In the genomic region with DNA sequence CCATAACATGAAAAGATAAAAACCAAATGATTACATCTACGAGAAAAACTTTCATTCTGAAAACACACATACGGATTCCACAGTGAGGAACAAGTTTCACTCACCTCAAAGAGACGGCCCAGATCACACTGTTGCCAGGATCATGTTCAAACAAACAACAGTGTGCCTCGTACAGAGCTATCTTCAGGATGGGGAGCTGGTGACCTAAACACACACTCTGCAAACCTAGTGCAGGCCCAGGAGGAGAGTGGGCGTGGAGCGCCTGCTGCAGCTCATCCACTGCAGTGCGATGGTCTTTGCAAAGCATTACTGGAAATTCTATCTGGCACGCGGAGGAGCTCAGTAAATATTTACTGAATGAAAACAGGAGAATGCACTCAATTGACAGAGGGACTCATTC, we compare ENCODE assay signal across 1 cellular context.
TF ChIP-seq lines count a peak whose summit lies in the region.

No MANE protein-coding gene starts in this region.

TF ChIP-seq in HepG2, 621 proteins besides CTCF, POLR2A, EP300 and RAD21 (continued from another document):
- TF ChIP-seq, protein P1, sequence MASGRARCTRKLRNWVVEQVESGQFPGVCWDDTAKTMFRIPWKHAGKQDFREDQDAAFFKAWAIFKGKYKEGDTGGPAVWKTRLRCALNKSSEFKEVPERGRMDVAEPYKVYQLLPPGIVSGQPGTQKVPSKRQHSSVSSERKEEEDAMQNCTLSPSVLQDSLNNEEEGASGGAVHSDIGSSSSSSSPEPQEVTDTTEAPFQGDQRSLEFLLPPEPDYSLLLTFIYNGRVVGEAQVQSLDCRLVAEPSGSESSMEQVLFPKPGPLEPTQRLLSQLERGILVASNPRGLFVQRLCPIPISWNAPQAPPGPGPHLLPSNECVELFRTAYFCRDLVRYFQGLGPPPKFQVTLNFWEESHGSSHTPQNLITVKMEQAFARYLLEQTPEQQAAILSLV (CRISPR knock-in tag; IDR thresholded peaks at IDR 0.05; ENCODE audit: borderline replicate concordance) = no peak
- TF ChIP-seq, protein P2, sequence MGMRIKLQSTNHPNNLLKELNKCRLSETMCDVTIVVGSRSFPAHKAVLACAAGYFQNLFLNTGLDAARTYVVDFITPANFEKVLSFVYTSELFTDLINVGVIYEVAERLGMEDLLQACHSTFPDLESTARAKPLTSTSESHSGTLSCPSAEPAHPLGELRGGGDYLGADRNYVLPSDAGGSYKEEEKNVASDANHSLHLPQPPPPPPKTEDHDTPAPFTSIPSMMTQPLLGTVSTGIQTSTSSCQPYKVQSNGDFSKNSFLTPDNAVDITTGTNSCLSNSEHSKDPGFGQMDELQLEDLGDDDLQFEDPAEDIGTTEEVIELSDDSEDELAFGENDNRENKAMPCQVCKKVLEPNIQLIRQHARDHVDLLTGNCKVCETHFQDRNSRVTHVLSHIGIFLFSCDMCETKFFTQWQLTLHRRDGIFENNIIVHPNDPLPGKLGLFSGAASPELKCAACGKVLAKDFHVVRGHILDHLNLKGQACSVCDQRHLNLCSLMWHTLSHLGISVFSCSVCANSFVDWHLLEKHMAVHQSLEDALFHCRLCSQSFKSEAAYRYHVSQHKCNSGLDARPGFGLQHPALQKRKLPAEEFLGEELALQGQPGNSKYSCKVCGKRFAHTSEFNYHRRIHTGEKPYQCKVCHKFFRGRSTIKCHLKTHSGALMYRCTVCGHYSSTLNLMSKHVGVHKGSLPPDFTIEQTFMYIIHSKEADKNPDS (CRISPR knock-in tag; IDR thresholded peaks at IDR 0.05) = no peak
- TF ChIP-seq ETV5 (CRISPR knock-in tag; IDR thresholded peaks at IDR 0.05; ENCODE audit: borderline replicate concordance) = no peak
TF ChIP-seq in HepG2: peak in this region for 0.
